ENCODE assay signal across 12 cellular contexts in the genomic region with DNA sequence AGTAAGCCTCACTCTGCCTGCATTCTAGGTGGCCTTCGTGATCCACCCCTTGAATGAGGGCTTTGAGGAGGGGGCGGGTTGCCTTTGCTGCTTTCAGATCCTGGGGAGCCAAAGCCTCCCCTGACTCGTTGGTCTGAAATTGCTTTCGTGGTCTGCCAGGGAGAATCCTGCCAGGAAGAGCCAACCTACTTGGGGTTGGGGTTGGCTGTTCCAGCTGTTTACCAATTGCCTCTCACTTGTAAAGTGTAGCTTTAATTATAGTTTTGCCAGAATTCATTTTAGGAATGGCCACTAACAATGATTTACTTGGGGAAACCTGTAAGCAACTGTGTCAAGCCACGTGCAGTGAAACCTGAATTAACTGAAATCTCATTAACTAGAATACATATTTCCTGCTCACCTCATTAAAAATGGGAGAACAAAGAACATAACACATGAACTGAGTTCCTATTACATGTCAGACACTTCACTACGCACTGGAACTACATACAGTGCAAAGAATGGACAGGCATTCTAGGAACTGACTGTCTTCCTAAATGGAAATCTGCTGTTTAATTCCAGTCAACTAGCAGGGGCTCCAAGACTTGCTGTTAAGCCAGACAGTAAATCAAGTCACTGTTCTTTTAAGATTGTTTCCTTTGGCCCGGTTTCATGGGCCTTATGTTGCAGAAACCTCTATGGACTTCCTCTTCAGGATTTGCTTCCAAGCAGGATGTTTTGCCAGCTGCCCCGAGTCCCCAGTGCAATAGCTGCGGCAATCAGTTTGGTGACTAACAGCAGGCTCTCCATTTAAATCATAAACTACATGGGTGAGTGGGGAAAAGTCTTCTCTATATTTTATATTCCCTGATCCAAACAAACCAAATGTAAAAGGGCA. TPM values are rescaled to one million over a fixed set of nuclear protein-coding genes. Genes with fewer than 3 reads are reported as not detected.
DNase-seq lines count a peak whose midpoint lies in the region; ATAC-seq, FAIRE-seq and TF ChIP-seq lines count a peak whose summit lies in the region.
"Had no signal": no experiment of that assay in that cellular context is flagged by ENCODE, and none has a peak within 500 bp of the region (broad histone marks: within the 10 kb centered on the region; RNA-seq: fewer than 3 reads in every experiment).

No MANE protein-coding gene starts in this region.

- peaks cover 2% of the 10 kb centered on the region for H3K36me3 Mint-ChIP-seq in astrocyte (ENCODE audit: low read depth, unreplicated experiment)
- H3K36me3 Mint-ChIP-seq: activated naive CD4-positive, alpha-beta T cell treated with anti-CD3 and anti-CD28 coated beads, Interleukin-2, amount 50 U/mL, for 72 hours had no signal

- H2AFZ ChIP-seq in GM23248 (no peak overlapping the region), astrocyte (ENCODE audit: low read depth, low read length) (peak overlapping the region; percentile 10)

- H3K9me2 ChIP-seq in GM23248 (ENCODE audit: insufficient read depth) = no peaks in the 10 kb centered on the region

- H3K4me1 ChIP-seq in GM23248 (ENCODE audit: insufficient read depth) = no peaks in the 10 kb centered on the region
- peaks cover 6% of the 10 kb centered on the region for H3K4me1 ChIP-seq in astrocyte (ENCODE audit: insufficient read depth, low read length)
- H3K4me1 ChIP-seq in kidney (ENCODE audit: control insufficient read depth in 1 of 2, insufficient read depth in 1 of 2, low read depth in 1 of 2, low read length in 2 of 2) = peaks cover 0 to 7% of the 10 kb centered on the region in 2 donors

- H3K36me3 ChIP-seq in GM23248 (ENCODE audit: low read depth) = no peaks in the 10 kb centered on the region
- H3K36me3 ChIP-seq in astrocyte (ENCODE audit: insufficient read depth, low read length) = no peaks in the 10 kb centered on the region
- H3K36me3 ChIP-seq in kidney (ENCODE audit: control insufficient read depth in 1 of 2, insufficient read depth in 2 of 2, low read length in 2 of 2) = no peaks in the 10 kb centered on the region

- H3K4me3 ChIP-seq in AG09309 (ENCODE audit: control insufficient read depth, low read depth, low read length) = no peak overlapping the region
- H3K4me3 ChIP-seq in GM23248 = no peak overlapping the region
- H3K4me3 ChIP-seq in astrocyte (ENCODE audit: insufficient read depth, low read depth, low read length) = no peak overlapping the region
- no peak overlapping the region for H3K4me3 ChIP-seq in kidney (ENCODE audit: low read length in 2 of 2)

- H3K9ac ChIP-seq in GM23248 (no peak overlapping the region), astrocyte (ENCODE audit: low read length) (no peak overlapping the region), kidney (ENCODE audit: low read length in 2 of 2) (peak overlapping the region in 1 of 2 donors; percentile 12)

- WGBS in GM23248 (ENCODE audit: low coverage in 1 of 2, low lambda C conversion rate in 2 of 2, missing lambda C conversion rate in 2 of 2), 2 experiments = 61 to 97% methylated on average over 5 to 9 of the region's 9 CpGs

- H3K4me2 ChIP-seq in GM23248 (ENCODE audit: unreplicated experiment) (no peak overlapping the region), astrocyte (ENCODE audit: low read length) (peak overlapping the region; percentile 44)

- peak; percentile 29 for DNase-seq in AG09309 (ENCODE audit: low read depth)
- DNase-seq in GM23248 = peak; percentile 9
- peak; percentile 64 for DNase-seq in astrocyte (ENCODE audit: low read depth)
- no peak for DNase-seq in kidney
- DNase-seq in foreskin melanocyte = no peak
- DNase-seq in HPDE6-E6E7 (ENCODE audit: extremely low spot score) = no peak
- DNase-seq: activated CD4-positive, alpha-beta T cell treated with anti-CD3 and anti-CD28 coated beads, Interleukin-2, amount 50 U/mL, for 1 hour; retina; SIG-M5 had no signal

- no peak for FAIRE-seq in astrocyte (lab: Jason Lieb, UNC)
- peak; percentile 67 for FAIRE-seq in kidney (lab: Jason Lieb, UNC)

- H3K9me3 ChIP-seq in GM23248 (ENCODE audit: low read depth) = no peaks in the 10 kb centered on the region
- H3K9me3 ChIP-seq in astrocyte (ENCODE audit: insufficient read depth, low read depth, low read length) = no peaks in the 10 kb centered on the region
- H3K9me3 ChIP-seq in kidney (ENCODE audit: control insufficient read depth in 1 of 2, low read length in 2 of 2) = no peaks in the 10 kb centered on the region

- no peak overlapping the region for H3K4me3 Mint-ChIP-seq in astrocyte (ENCODE audit: unreplicated experiment)

- intact Hi-C loops in kidney (cut with DNase I) = no loop called here

- H3K27me3 Mint-ChIP-seq in astrocyte (ENCODE audit: low read depth, unreplicated experiment) = no peaks in the 10 kb centered on the region

- H3K4me1 Mint-ChIP-seq in astrocyte (ENCODE audit: low read depth, unreplicated experiment) = peaks cover 5% of the 10 kb centered on the region

- H3F3A ChIP-seq in GM23248 (ENCODE audit: insufficient read depth) = no peaks in the 10 kb centered on the region

- TF ChIP-seq CTCF in AG09309 (IDR thresholded peaks at IDR 0.05; ENCODE audit: control insufficient read depth, insufficient read depth, low read depth, low read length, missing control alignments) (no peak), astrocyte (IDR thresholded peaks at IDR 0.05; ENCODE audit: insufficient read depth, low read depth, low read length) (no peak), kidney (IDR thresholded peaks at IDR 0.05; ENCODE audit: borderline replicate concordance, extremely low read depth, insufficient read depth) (no peak)

- H3K27me3 ChIP-seq in GM23248 (replicated peaks; ENCODE audit: insufficient read depth) (no peaks in the 10 kb centered on the region), astrocyte (ENCODE audit: insufficient read depth, low read length) (no peaks in the 10 kb centered on the region)

- H4K20me1 ChIP-seq in GM23248 (ENCODE audit: insufficient read depth) = no peaks in the 10 kb centered on the region
- H4K20me1 ChIP-seq in astrocyte (ENCODE audit: insufficient read depth, low read length) = no peaks in the 10 kb centered on the region

- no peak overlapping the region for H3K27ac ChIP-seq in GM23248
- no peak overlapping the region for H3K27ac ChIP-seq in astrocyte (ENCODE audit: low read depth, low read length)
- H3K27ac ChIP-seq in kidney (ENCODE audit: low read depth in 2 of 2, low read length in 2 of 2) = peak overlapping the region; percentile 34 to 45

- in situ Hi-C loops in GM23248 (cut with MboI) = no loop called here

- H3K9me3 Mint-ChIP-seq in astrocyte (ENCODE audit: unreplicated experiment) = no peaks in the 10 kb centered on the region
- H3K9me3 Mint-ChIP-seq: activated naive CD4-positive, alpha-beta T cell treated with anti-CD3 and anti-CD28 coated beads, Interleukin-2, amount 50 U/mL, for 72 hours had no signal

- H3K79me2 ChIP-seq in GM23248 (ENCODE audit: insufficient read depth) (no peaks in the 10 kb centered on the region), astrocyte (ENCODE audit: insufficient read depth, low read length) (no peaks in the 10 kb centered on the region)

- ATAC-seq in GM19351 (IDR thresholded peaks at IDR 0.05; ENCODE audit: unreplicated experiment) (no peak), GM21515 (IDR thresholded peaks at IDR 0.05; ENCODE audit: unreplicated experiment) (no peak)
- ATAC-seq: activated naive CD4-positive, alpha-beta T cell treated with anti-CD3 and anti-CD28 coated beads, Interleukin-2, amount 50 U/mL, for 72 hours had no signal

- peak overlapping the region; percentile 26 for H3K27ac Mint-ChIP-seq in astrocyte (ENCODE audit: unreplicated experiment)

RNA-seq across cellular contexts. Expression of a gene that starts 16.4 kb away (rescaled TPM):
- total RNA-seq in GM23248 (2014; rRNA removed; shearing (Covaris generic)) = 3.8 TPM in 2 replicates
- polyA plus RNA-seq in GM23248 (2016; fragmentation: Nextera tagmentation; extraction: Ambion mirVana) = 2.5 and 3.3 TPM in 2 replicates
- total RNA-seq in astrocyte = 10.8 and 11.6 TPM in 2 replicates
- 9.0 TPM for total RNA-seq in kidney
- 5.7 TPM for polyA plus RNA-seq in kidney (ENCODE audit: insufficient read depth, low read depth, low replicate concordance)

RNA-seq across cellular contexts. Expression of a gene that starts 48.2 kb away (rescaled TPM):
- 36.1 and 51.0 TPM in 2 replicates for total RNA-seq in GM23248 (2014; rRNA removed; shearing (Covaris generic))
- polyA plus RNA-seq in GM23248 (2016; fragmentation: Nextera tagmentation; extraction: Ambion mirVana) (147 and 150 TPM in 2 replicates), kidney (ENCODE audit: insufficient read depth, low read depth, low replicate concordance) (51.3 TPM)
- total RNA-seq in astrocyte (75.9 and 78.9 TPM in 2 replicates), kidney (50.5 TPM)

RNA-seq across cellular contexts. Expression of a gene that starts 57.4 kb away (rescaled TPM):
- 31.5 and 33.1 TPM in 2 replicates for total RNA-seq in GM23248 (2014; rRNA removed; shearing (Covaris generic))
- 11.8 TPM in 2 replicates for polyA plus RNA-seq in GM23248 (2016; fragmentation: Nextera tagmentation; extraction: Ambion mirVana)
- total RNA-seq in astrocyte = 19.2 and 22.1 TPM in 2 replicates
- 24.2 TPM for total RNA-seq in kidney
- polyA plus RNA-seq in kidney (ENCODE audit: insufficient read depth, low read depth, low replicate concordance) = 23.7 TPM

Comparison
In these comparisons a context has a peak if more than half of its experiments do, and no peak if none do; other contexts are left out.
1. DNase-seq: peak in AG09309 (single experiment), GM23248 (single experiment) and astrocyte (single experiment); none in kidney (single experiment), foreskin melanocyte (single experiment) and HPDE6-E6E7 (single experiment).
2. H3K27ac ChIP-seq: peak in kidney (2 of 2); none in GM23248 (single experiment) and astrocyte (single experiment).